In genomic region chr12:57966536-57966935, GRCh38 we compare ENCODE assay signal across 11 cellular contexts.
"Had no signal": no experiment of that assay in that cellular context is flagged by ENCODE, and none has a peak within 500 bp of the region (broad histone marks: within the 10 kb centered on the region; RNA-seq: fewer than 3 reads in every experiment).

No MANE protein-coding gene starts in this region.

- H3K27ac ChIP-seq: GM23248 had no signal

- H3K9me3 ChIP-seq: HAP-1 had no signal

- DNase-seq: GM23248, GOT3, H7, H9, HCEC 1CT, HFFc6 had no signal

- H3K4me3 ChIP-seq: GM23248, GM23338, HAP-1 had no signal

- H2AFZ ChIP-seq: GM23248, GM23338 had no signal

- H3K4me1 ChIP-seq: HAP-1 had no signal

- ATAC-seq: GM23338, HCT116 had no signal

- H3K9ac ChIP-seq: GM23248 had no signal

- FAIRE-seq: H1, H54 had no signal

- H3K4me2 ChIP-seq: GM23338 had no signal

- H3K36me3 ChIP-seq: HAP-1 had no signal
